Comparison of ENCODE assay signal across 13 cellular contexts in the genomic region with DNA sequence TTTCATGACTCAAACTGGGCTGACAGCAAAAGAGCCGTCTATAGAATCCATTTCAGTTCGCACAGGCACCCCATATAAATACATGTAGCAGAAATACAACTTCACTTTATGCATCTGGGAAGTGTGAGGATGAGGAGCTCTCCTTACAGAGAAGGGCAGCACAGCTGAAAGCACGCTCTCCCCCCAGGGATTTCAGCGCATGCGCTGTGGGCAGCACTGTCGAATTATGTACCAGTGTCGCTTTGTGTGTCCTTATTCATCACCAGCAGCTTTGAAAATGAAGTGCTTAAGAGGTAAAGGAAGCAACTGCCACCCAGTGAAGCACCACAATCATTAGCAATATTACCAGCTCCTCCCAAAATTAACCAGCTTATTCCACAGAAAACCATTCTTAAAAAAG.
"Had no signal": no experiment of that assay in that cellular context is flagged by ENCODE, and none has a peak within 500 bp of the region (broad histone marks: within the 10 kb centered on the region; RNA-seq: fewer than 3 reads in every experiment).

No MANE protein-coding gene starts in this region.

- H3K27ac Mint-ChIP-seq: activated CD4-positive, alpha-beta memory T cell treated with anti-CD3 and anti-CD28 coated beads for 36 hours; activated naive CD4-positive, alpha-beta T cell treated with anti-CD3 and anti-CD28 coated beads, Interleukin-2, amount 10 ng/mL, durations not matched to agents 7 days and 5 days; activated T-helper 17 cell treated with anti-CD3 and anti-CD28 coated beads, Interleukin-2, amount 50 U/mL, for 72 hours had no signal

- FAIRE-seq: colon had no signal

- H3K27me3 Mint-ChIP-seq: activated CD4-positive, alpha-beta memory T cell treated with anti-CD3 and anti-CD28 coated beads for 36 hours; activated naive CD4-positive, alpha-beta T cell treated with anti-CD3 and anti-CD28 coated beads, Interleukin-2, amount 10 ng/mL, durations not matched to agents 7 days and 5 days; activated T-helper 17 cell treated with anti-CD3 and anti-CD28 coated beads, Interleukin-2, amount 50 U/mL, for 72 hours had no signal

- H3K9me3 ChIP-seq: gastrocnemius medialis, right atrium auricular region, tibial nerve had no signal

- DNase-seq: activated CD4-positive, alpha-beta memory T cell treated with anti-CD3 and anti-CD28 coated beads for 36 hours; activated CD4-positive, CD25-positive, alpha-beta regulatory T cell treated with anti-CD3 and anti-CD28 coated beads, Interleukin-2, amount 50 U/mL, for 72 hours; activated CD8-positive, alpha-beta memory T cell treated with anti-CD3 and anti-CD28 coated beads, Interleukin-2, amount 50 U/mL, for 4 hours; activated naive CD4-positive, alpha-beta T cell treated with anti-CD3 and anti-CD28 coated beads, Interleukin-2, amount 10 ng/mL, durations not matched to agents 7 days and 5 days; amniotic stem cell; gastrocnemius medialis; left ventricle myocardium superior had no signal

- H3K4me3 ChIP-seq: gastrocnemius medialis, hepatocyte, right atrium auricular region, skin epidermis, tibial nerve had no signal

- ATAC-seq: activated T-helper 17 cell treated with anti-CD3 and anti-CD28 coated beads, Interleukin-2, amount 50 U/mL, for 72 hours; gastrocnemius medialis; left ventricle myocardium superior had no signal

- H3K27me3 ChIP-seq: gastrocnemius medialis, hepatocyte, right atrium auricular region, tibial nerve had no signal

- H3K4me3 Mint-ChIP-seq: activated CD4-positive, alpha-beta memory T cell treated with anti-CD3 and anti-CD28 coated beads for 36 hours; activated naive CD4-positive, alpha-beta T cell treated with anti-CD3 and anti-CD28 coated beads, Interleukin-2, amount 10 ng/mL, durations not matched to agents 7 days and 5 days; activated T-helper 17 cell treated with anti-CD3 and anti-CD28 coated beads, Interleukin-2, amount 50 U/mL, for 72 hours had no signal

- H3K4me1 Mint-ChIP-seq: activated naive CD4-positive, alpha-beta T cell treated with anti-CD3 and anti-CD28 coated beads, Interleukin-2, amount 10 ng/mL, durations not matched to agents 7 days and 5 days; activated T-helper 17 cell treated with anti-CD3 and anti-CD28 coated beads, Interleukin-2, amount 50 U/mL, for 72 hours had no signal

- H3K4me1 ChIP-seq: gastrocnemius medialis, right atrium auricular region had no signal

- H3K27ac ChIP-seq: gastrocnemius medialis, hepatocyte, right atrium auricular region, skin epidermis, tibial nerve had no signal

- H3K4me2 ChIP-seq: hepatocyte had no signal

- H2AFZ ChIP-seq: hepatocyte had no signal

- H3K79me2 ChIP-seq: hepatocyte had no signal

- H3K36me3 Mint-ChIP-seq: activated CD4-positive, alpha-beta memory T cell treated with anti-CD3 and anti-CD28 coated beads for 36 hours had no signal

- H3K9me3 Mint-ChIP-seq: activated CD4-positive, alpha-beta memory T cell treated with anti-CD3 and anti-CD28 coated beads for 36 hours; activated naive CD4-positive, alpha-beta T cell treated with anti-CD3 and anti-CD28 coated beads, Interleukin-2, amount 10 ng/mL, durations not matched to agents 7 days and 5 days; activated T-helper 17 cell treated with anti-CD3 and anti-CD28 coated beads, Interleukin-2, amount 50 U/mL, for 72 hours had no signal
